ENCODE assay signal across 9 cellular contexts in genomic region chr2:231613054-231613654, GRCh38. TPM values are rescaled to one million over a fixed set of nuclear protein-coding genes. Genes with fewer than 3 reads are reported as not detected.
DNase-seq lines count a peak whose midpoint lies in the region; ATAC-seq and TF ChIP-seq lines count a peak whose summit lies in the region.
"Had no signal": no experiment of that assay in that cellular context is flagged by ENCODE, and none has a peak within 500 bp of the region (broad histone marks: within the 10 kb centered on the region; RNA-seq: fewer than 3 reads in every experiment).

No MANE protein-coding gene starts in this region.

- TF ChIP-seq CTCF in PC-9 (conservative IDR thresholded peaks at IDR 0.05): no peak

- peak overlapping the region; percentile 98 for H3K4me2 ChIP-seq in PC-9

- no peaks in the 10 kb centered on the region for H3K36me3 ChIP-seq in PC-9 (ENCODE audit: low read depth)

- peak overlapping the region; percentile 86 for H2AFZ ChIP-seq in PC-9

- H3K4me3 ChIP-seq in PC-9: peak overlapping the region; percentile 92; the same call in 1 of the 2 replicates

- peak overlapping the region; percentile 99 to 100 (median 100) for H3K27ac Mint-ChIP-seq in naive B cell

- H4K20me1 ChIP-seq in PC-9 (ENCODE audit: insufficient read depth): no peaks in the 10 kb centered on the region

- POLR2A ChIA-PET in PC-9 (lab: Charles Lee; ENCODE audit: unreplicated experiment): interaction anchor here (0.5 to 2.3 kb wide), 8 partner anchors 8 to 683 kb away, joined by 4 to 24 read pairs (median 7); partner anchors contain the start of gene PTMA

- CTCF ChIA-PET in PC-9 (lab: Charles Lee): interaction anchor here (1.1 to 2.2 kb wide), 5 partner anchors 33 to 101 kb away, joined by 3 to 18 read pairs (median 6); no protein-coding TSS in a partner anchor

- H3K9me2 ChIP-seq in PC-9 (ENCODE audit: insufficient read depth): no peaks in the 10 kb centered on the region

- intact Hi-C loops in PC-9 (cut with micrococcal nuclease; ENCODE audit: unreplicated experiment): loop anchor here (2.0 to 5.0 kb wide), 3 partner anchors 101 to 239 kb away; partner anchors contain the start of gene PDE6D

- H3K4me1 Mint-ChIP-seq in naive B cell: peaks cover 28 to 39% (median 38%) of the 10 kb centered on the region in 3 donors

- BruUV-seq in PC-9 (replicated peaks; lab: Mats Ljungman, UMichigan): TSS peak; percentile 61

- no peaks in the 10 kb centered on the region for H3K9me3 ChIP-seq in PC-9 (ENCODE audit: insufficient read depth, low read depth)

- peaks cover 49% of the 10 kb centered on the region for H3F3A ChIP-seq in PC-9 (ENCODE audit: insufficient read depth, low read depth)

- H3K27me3 ChIP-seq in PC-9 (ENCODE audit: insufficient read depth, low read depth): no peaks in the 10 kb centered on the region

- H3K4me3 Mint-ChIP-seq in naive B cell: peak overlapping the region; percentile 80 to 94 (median 90)

- H3K9me3 Mint-ChIP-seq in naive B cell: no peaks in the 10 kb centered on the region

- H3K79me2 ChIP-seq in PC-9 (ENCODE audit: low read depth): peaks cover 5% of the 10 kb centered on the region; the same call in 1 of the 2 replicates

- H3K4me1 ChIP-seq in PC-9 (replicated peaks; ENCODE audit: insufficient read depth): peaks cover 53% of the 10 kb centered on the region

- no peaks in the 10 kb centered on the region for H3K36me3 Mint-ChIP-seq in naive B cell

- DNase-seq in Ammon's horn (ENCODE audit: low spot score) (peak; percentile 51), PC-9 (peak in 1 of 2 experiments; percentile 50), ecto neural progenitor cell (ENCODE audit: low spot score) (peak; percentile 61), naive B cell (no peak), mesenteric fat pad (ENCODE audit: low spot score) (no peak)

- H3K27ac ChIP-seq in PC-9: peak overlapping the region; percentile 98

- ATAC-seq in GM19328 (IDR thresholded peaks at IDR 0.05; ENCODE audit: unreplicated experiment) (peak; percentile 7), naive B cell (ENCODE audit: low read depth in 2 of 2) (no peak), HG03025 (IDR thresholded peaks at IDR 0.05; ENCODE audit: low FRiP score, unreplicated experiment) (no peak), GM19397 (IDR thresholded peaks at IDR 0.05; ENCODE audit: unreplicated experiment) (no peak)

- H3K27me3 Mint-ChIP-seq in naive B cell: peaks cover 0 to 4% (median 0%) of the 10 kb centered on the region in 3 donors

RNA-seq across cellular contexts. Expression of gene TEX44, which starts 20.5 kb away (rescaled TPM):
- total RNA-seq in PC-9 (2021): not detected in 2 replicates
- polyA plus RNA-seq in naive B cell (ENCODE audit: low read depth in 6 of 6): not detected
- not detected for total RNA-seq in mesenteric fat pad
- total RNA-seq: kidney epithelial cell had no signal

Comparison
In these comparisons a context has a peak if more than half of its experiments do, and no peak if none do; other contexts are left out.
1. DNase-seq: peak in Ammon's horn (single experiment) and ecto neural progenitor cell (single experiment); none in naive B cell (single experiment) and mesenteric fat pad (single experiment).